ENCODE assay signal across 1 cellular context in genomic region chr6:3135668-3136297, GRCh38.
A peak's percentile ranks its signal among the peaks of the same experiment; 100 is the strongest.
TF ChIP-seq lines count a peak whose summit lies in the region.

No MANE protein-coding gene starts in this region.

TF ChIP-seq in HepG2, 621 proteins besides CTCF, POLR2A, EP300 and RAD21 (continued from another document):
- TF ChIP-seq ZNF558 (CRISPR knock-in tag; IDR thresholded peaks at IDR 0.05; ENCODE audit: borderline replicate concordance) = no peak
- TF ChIP-seq FOXP4 (CRISPR knock-in tag; IDR thresholded peaks at IDR 0.05) = peak; percentile 84
- TF ChIP-seq SRSF1 (optimal IDR thresholded peaks at IDR 0.05; ENCODE audit: low read depth, low read length) = no peak
- no peak for TF ChIP-seq KLF13 (CRISPR knock-in tag; IDR thresholded peaks at IDR 0.05)
- no peak for TF ChIP-seq ZFYVE20 (CRISPR knock-in tag; IDR thresholded peaks at IDR 0.05; ENCODE audit: borderline replicate concordance, low read depth)
- no peak for TF ChIP-seq ZNF441 (CRISPR knock-in tag; IDR thresholded peaks at IDR 0.05; ENCODE audit: borderline replicate concordance)
- no peak for TF ChIP-seq MZF1 (CRISPR knock-in tag; IDR thresholded peaks at IDR 0.05; ENCODE audit: borderline replicate concordance)
- no peak for TF ChIP-seq E2F2 (CRISPR knock-in tag; IDR thresholded peaks at IDR 0.05; ENCODE audit: borderline replicate concordance)
- TF ChIP-seq GABPB1 (CRISPR knock-in tag; IDR thresholded peaks at IDR 0.05) = peak; percentile 42; the same call in 1 of the 2 replicates
- no peak for TF ChIP-seq HHEX (CRISPR knock-in tag; IDR thresholded peaks at IDR 0.05)
- no peak for TF ChIP-seq TIGD3 (CRISPR knock-in tag; IDR thresholded peaks at IDR 0.05; ENCODE audit: borderline replicate concordance)
- no peak for TF ChIP-seq MBD4 (IDR thresholded peaks at IDR 0.05; ENCODE audit: borderline replicate concordance, low read length)
- no peak for TF ChIP-seq SRY (CRISPR knock-in tag; IDR thresholded peaks at IDR 0.05)
- TF ChIP-seq HNF1B (CRISPR knock-in tag; IDR thresholded peaks at IDR 0.05) = peak; percentile 35
- TF ChIP-seq ETS1 (CRISPR knock-in tag; IDR thresholded peaks at IDR 0.05) = no peak
- peak; percentile 19; the same call in 1 of the 2 replicates for TF ChIP-seq ZNF501 (CRISPR knock-in tag; IDR thresholded peaks at IDR 0.05)
- TF ChIP-seq ZNF143 (CRISPR knock-in tag; IDR thresholded peaks at IDR 0.05) = no peak
- TF ChIP-seq ZNF883 (CRISPR knock-in tag; IDR thresholded peaks at IDR 0.05; ENCODE audit: not compliant biosample characterization) = no peak
- no peak for TF ChIP-seq ZNF704 (CRISPR knock-in tag; IDR thresholded peaks at IDR 0.05; ENCODE audit: borderline replicate concordance)
- no peak for TF ChIP-seq ZMYM2 (CRISPR knock-in tag; IDR thresholded peaks at IDR 0.05)
- no peak for TF ChIP-seq ZFP62 (CRISPR knock-in tag; IDR thresholded peaks at IDR 0.05)
- no peak for TF ChIP-seq MTA1 (CRISPR knock-in tag; IDR thresholded peaks at IDR 0.05; ENCODE audit: borderline replicate concordance)
- no peak for TF ChIP-seq ZNF776 (CRISPR knock-in tag; IDR thresholded peaks at IDR 0.05)
- no peak for TF ChIP-seq ZFP37 (CRISPR knock-in tag; IDR thresholded peaks at IDR 0.05; ENCODE audit: borderline replicate concordance)
- no peak for TF ChIP-seq SMAD1 (CRISPR knock-in tag; IDR thresholded peaks at IDR 0.05; ENCODE audit: borderline replicate concordance, low read depth)
- peak; percentile 79; the same call in 1 of the 2 replicates for TF ChIP-seq HMG20A (CRISPR knock-in tag; IDR thresholded peaks at IDR 0.05; ENCODE audit: borderline replicate concordance)
- no peak for TF ChIP-seq TEAD2 (CRISPR knock-in tag; IDR thresholded peaks at IDR 0.05)
- TF ChIP-seq DNMT3B (CRISPR knock-in tag; conservative IDR thresholded peaks at IDR 0.05) = no peak
- TF ChIP-seq ZNF672 (CRISPR knock-in tag; IDR thresholded peaks at IDR 0.05) = no peak
- TF ChIP-seq ZNF800 (CRISPR knock-in tag; IDR thresholded peaks at IDR 0.05) = 0 out of 2 replicates have a peak, but pooled peaks have one; percentile 19
- TF ChIP-seq CBX5 (CRISPR knock-in tag; IDR thresholded peaks at IDR 0.05; ENCODE audit: borderline replicate concordance) = no peak
- TF ChIP-seq IKZF4 (CRISPR knock-in tag; IDR thresholded peaks at IDR 0.05; ENCODE audit: borderline replicate concordance, low read depth, not compliant biosample characterization) = no peak
- no peak for TF ChIP-seq ZBTB42 (CRISPR knock-in tag; IDR thresholded peaks at IDR 0.05)
